In genomic region chr17:45091778-45092425, GRCh38 we compare ENCODE assay signal across 12 cellular contexts. TPM values are rescaled to one million over a fixed set of nuclear protein-coding genes. Genes with fewer than 3 reads are reported as not detected.
A peak's percentile ranks its signal among the peaks of the same experiment; 100 is the strongest.
DNase-seq lines count a peak whose midpoint lies in the region; ATAC-seq and TF ChIP-seq lines count a peak whose summit lies in the region.
"Had no signal": no experiment of that assay in that cellular context is flagged by ENCODE, and none has a peak within 500 bp of the region (broad histone marks: within the 10 kb centered on the region; RNA-seq: fewer than 3 reads in every experiment).

No MANE protein-coding gene starts in this region.

- intact Hi-C loops in activated CD4-positive, alpha-beta T cell treated with anti-CD3 and anti-CD28 coated beads, Interleukin-2, amount 10 ng/mL, durations not matched to agents 24 days and 14 days (cut with micrococcal nuclease), result no loop called here

- H3F3A ChIP-seq in SK-N-SH (replicated peaks; ENCODE audit: insufficient read depth), result peaks cover 39% of the 10 kb centered on the region

- CTCF ChIA-PET in SK-N-SH (lab: Yijun Ruan, JAX), result interaction anchor here (14.8 kb wide), 1 partner anchor 40 kb away, joined by 194 read pairs; the partner anchor contains the start of genes ACBD4 and PLCD3

- POLR2A ChIA-PET in SK-N-SH (lab: Yijun Ruan, JAX), result no interaction called here

- DNase-seq in SK-N-SH, result no peak
- DNase-seq in chondrocyte (ENCODE audit: low spot score), result no peak
- no peak for DNase-seq in thoracic aorta (ENCODE audit: low spot score)
- no peak for DNase-seq in Ammon's horn (ENCODE audit: low spot score)
- DNase-seq in activated CD4-positive, alpha-beta T cell treated with anti-CD3 and anti-CD28 coated beads, Interleukin-2, amount 10 ng/mL, durations not matched to agents 24 days and 14 days, result no peak
- DNase-seq in immature natural killer cell, result no peak
- DNase-seq: 8988T, GDM1, NCI-H345 had no signal

- peaks cover 67% of the 10 kb centered on the region for H3K4me1 Mint-ChIP-seq in chondrocyte (ENCODE audit: low read depth)
- peaks cover 2% of the 10 kb centered on the region for H3K4me1 Mint-ChIP-seq in activated CD4-positive, alpha-beta T cell treated with anti-CD3 and anti-CD28 coated beads, Interleukin-2, amount 10 ng/mL, durations not matched to agents 24 days and 14 days
- no peaks in the 10 kb centered on the region for H3K4me1 Mint-ChIP-seq in immature natural killer cell
- H3K4me1 Mint-ChIP-seq: activated naive CD4-positive, alpha-beta T cell treated with anti-CD3 and anti-CD28 coated beads, Interleukin-2, amount 50 U/mL, for 24 hours had no signal

- H3K27me3 ChIP-seq in SK-N-SH (ENCODE audit: insufficient read depth) (no peaks in the 10 kb centered on the region), liver (ENCODE audit: control insufficient read depth in 4 of 4, insufficient read depth in 4 of 4, low read length in 3 of 4) (no peaks in the 10 kb centered on the region), thoracic aorta (replicated peaks; ENCODE audit: insufficient read depth) (no peaks in the 10 kb centered on the region)

- no peak overlapping the region for H3K4me2 ChIP-seq in SK-N-SH

- TF ChIP-seq CTCF in SK-N-SH (IDR thresholded peaks at IDR 0.05), result no peak
- no peak for TF ChIP-seq CTCF in chondrocyte (IDR thresholded peaks at IDR 0.05)
- TF ChIP-seq CTCF in liver (IDR thresholded peaks at IDR 0.05; ENCODE audit: low read depth, low read length, missing input control), result no peak
- TF ChIP-seq CTCF in thoracic aorta (IDR thresholded peaks at IDR 0.05), result no peak

- peaks cover 40% of the 10 kb centered on the region for H3K79me2 ChIP-seq in SK-N-SH (ENCODE audit: insufficient read depth)

- H3K4me1 ChIP-seq in SK-N-SH (ENCODE audit: control insufficient read depth in 1 of 2, insufficient read depth in 2 of 2, low read depth in 1 of 2, low read length in 1 of 2) (peaks cover 0 to 11% of the 10 kb centered on the region in 2 experiments; a peak in 3 of 4 replicates), liver (ENCODE audit: control insufficient read depth in 4 of 4, insufficient read depth in 4 of 4, low read length in 3 of 4) (peaks cover 19 to 52% (median 34%) of the 10 kb centered on the region in 4 donors), thoracic aorta (ENCODE audit: control insufficient read depth in 1 of 2, low read depth in 2 of 2) (peaks cover 67 to 99% of the 10 kb centered on the region in 2 donors)

- H3K4me3 Mint-ChIP-seq in chondrocyte (ENCODE audit: unreplicated experiment) (peak overlapping the region; percentile 11), immature natural killer cell (no peak overlapping the region)
- H3K4me3 Mint-ChIP-seq in activated CD4-positive, alpha-beta T cell treated with anti-CD3 and anti-CD28 coated beads, Interleukin-2, amount 10 ng/mL, durations not matched to agents 24 days and 14 days, result no peak overlapping the region
- H3K4me3 Mint-ChIP-seq: activated naive CD4-positive, alpha-beta T cell treated with anti-CD3 and anti-CD28 coated beads, Interleukin-2, amount 50 U/mL, for 24 hours had no signal

- H3K27ac Mint-ChIP-seq in chondrocyte (ENCODE audit: unreplicated experiment), result peak overlapping the region; percentile 99
- no peak overlapping the region for H3K27ac Mint-ChIP-seq in activated CD4-positive, alpha-beta T cell treated with anti-CD3 and anti-CD28 coated beads, Interleukin-2, amount 10 ng/mL, durations not matched to agents 24 days and 14 days
- H3K27ac Mint-ChIP-seq in immature natural killer cell, result no peak overlapping the region
- H3K27ac Mint-ChIP-seq: activated naive CD4-positive, alpha-beta T cell treated with anti-CD3 and anti-CD28 coated beads, Interleukin-2, amount 50 U/mL, for 24 hours had no signal

- H2AFZ ChIP-seq in SK-N-SH (ENCODE audit: low read depth), result no peak overlapping the region

- peaks cover 35% of the 10 kb centered on the region for H3K36me3 Mint-ChIP-seq in chondrocyte (ENCODE audit: low read depth)
- H3K36me3 Mint-ChIP-seq in activated CD4-positive, alpha-beta T cell treated with anti-CD3 and anti-CD28 coated beads, Interleukin-2, amount 10 ng/mL, durations not matched to agents 24 days and 14 days (ENCODE audit: low read depth), result peaks cover 62% of the 10 kb centered on the region
- H3K36me3 Mint-ChIP-seq in immature natural killer cell, result peaks cover 8 to 59% (median 35%) of the 10 kb centered on the region in 3 donors

- H3K4me3 ChIP-seq in SK-N-SH (ENCODE audit: low read depth in 2 of 2, low read length in 1 of 2) (no peak overlapping the region), liver (ENCODE audit: low read depth in 1 of 3, low read length in 3 of 3) (no peak overlapping the region), thoracic aorta (no peak overlapping the region)

- H3K9ac ChIP-seq in SK-N-SH, result no peak overlapping the region
- H3K9ac ChIP-seq in liver (ENCODE audit: low read depth in 1 of 2, low read length in 2 of 2), result no peak overlapping the region

- H3K9me2 ChIP-seq in SK-N-SH, result no peaks in the 10 kb centered on the region

- H3K9me3 ChIP-seq in SK-N-SH (no peaks in the 10 kb centered on the region), liver (ENCODE audit: control insufficient read depth in 4 of 4, low read length in 3 of 4) (no peaks in the 10 kb centered on the region), thoracic aorta (no peaks in the 10 kb centered on the region)

- H3K27ac ChIP-seq in SK-N-SH (ENCODE audit: low read depth in 2 of 2, low read length in 1 of 2) (peak overlapping the region; percentile 3 to 97), liver (ENCODE audit: low read depth in 1 of 2, low read length in 2 of 2) (peak overlapping the region; percentile 79 to 93), thoracic aorta (peak overlapping the region; percentile 91 to 97)

- H3K27me3 Mint-ChIP-seq in chondrocyte (ENCODE audit: low read depth) (no peaks in the 10 kb centered on the region), immature natural killer cell (ENCODE audit: low read depth in 3 of 3) (no peaks in the 10 kb centered on the region)
- no peaks in the 10 kb centered on the region for H3K27me3 Mint-ChIP-seq in activated CD4-positive, alpha-beta T cell treated with anti-CD3 and anti-CD28 coated beads, Interleukin-2, amount 10 ng/mL, durations not matched to agents 24 days and 14 days
- H3K27me3 Mint-ChIP-seq: activated naive CD4-positive, alpha-beta T cell treated with anti-CD3 and anti-CD28 coated beads, Interleukin-2, amount 50 U/mL, for 24 hours had no signal

- TF ChIP-seq RAD21 in SK-N-SH (IDR thresholded peaks at IDR 0.05; ENCODE audit: low read length) (no peak), liver (IDR thresholded peaks at IDR 0.05) (no peak)

- TF ChIP-seq EP300 in SK-N-SH (IDR thresholded peaks at IDR 0.05; ENCODE audit: borderline replicate concordance in 1 of 2, low read depth in 1 of 2, low read length in 1 of 2), result no peak

- ATAC-seq in SK-N-SH treated with all-trans-retinoic acid at 6 μM for 48 hours (no peak), thoracic aorta (ENCODE audit: insufficient number of reproducible peaks, low FRiP score, low read depth) (no peak)

- no peaks in the 10 kb centered on the region for H4K20me1 ChIP-seq in SK-N-SH (ENCODE audit: insufficient read depth)

- H3K36me3 ChIP-seq in SK-N-SH (replicated peaks in 1 of 2; ENCODE audit: control insufficient read depth in 1 of 2, insufficient read depth in 2 of 2, low read length in 1 of 2) (peaks cover 36 to 55% of the 10 kb centered on the region in 2 experiments), liver (ENCODE audit: control insufficient read depth in 4 of 4, insufficient read depth in 3 of 4, low read depth in 1 of 4, low read length in 3 of 4) (peaks cover 7 to 45% (median 25%) of the 10 kb centered on the region in 4 donors), thoracic aorta (peaks cover 38% of the 10 kb centered on the region)

- H3K9me3 Mint-ChIP-seq in chondrocyte (ENCODE audit: low read depth) (no peaks in the 10 kb centered on the region), immature natural killer cell (no peaks in the 10 kb centered on the region)
- H3K9me3 Mint-ChIP-seq in activated CD4-positive, alpha-beta T cell treated with anti-CD3 and anti-CD28 coated beads, Interleukin-2, amount 10 ng/mL, durations not matched to agents 24 days and 14 days, result no peaks in the 10 kb centered on the region
- H3K9me3 Mint-ChIP-seq: activated naive CD4-positive, alpha-beta T cell treated with anti-CD3 and anti-CD28 coated beads, Interleukin-2, amount 50 U/mL, for 24 hours had no signal

- WGBS in SK-N-SH (ENCODE audit: low lambda C conversion rate), result 84% methylated on average over 8 of the region's 11 CpGs
- 91% methylated on average over 11 of the region's 11 CpGs for WGBS in liver

RNA-seq across cellular contexts. Expression of gene NMT1, which starts 30.8 kb away (rescaled TPM):
- polyA plus RNA-seq in SK-N-SH (2012; rRNA removed) (30.1 and 31.6 TPM in 2 replicates), liver (10 to 100 TPM; 30.2 to 83.7 TPM), immature natural killer cell (10 to 100 TPM; 53.8 to 74.1 (median 69.9) TPM)
- polyA plus RNA-seq in SK-N-SH (2012; cell fraction: cytosol; rRNA removed), result 28.0 and 32.9 TPM in 2 replicates
- 43.2 and 49.8 TPM in 2 replicates for polyA plus RNA-seq in SK-N-SH (2012; cell fraction: nucleus; rRNA removed)
- total RNA-seq in chondrocyte (89.0 to 103 TPM (median 91.4 TPM) in 3 replicates), liver (10 to 100 TPM; 27.0 to 55.1 TPM), thoracic aorta (10 to 100 TPM; 53.1 to 64.8 TPM)
- total RNA-seq in activated CD4-positive, alpha-beta T cell treated with anti-CD3 and anti-CD28 coated beads, Interleukin-2, amount 10 ng/mL, durations not matched to agents 24 days and 14 days, result 176 and 182 TPM in 2 replicates

RNA-seq across cellular contexts. Expression of gene PLCD3, which starts 40.4 kb away (rescaled TPM):
- polyA plus RNA-seq in SK-N-SH (2012; rRNA removed) (51.7 and 59.7 TPM in 2 replicates), liver (1 to 10 TPM; 1.1 to 1.6 TPM), immature natural killer cell (under 1 TPM in 1 of 3 donors, not detected in 2; 0.75 TPM)
- polyA plus RNA-seq in SK-N-SH (2012; cell fraction: cytosol; rRNA removed), result 29.6 and 51.7 TPM in 2 replicates
- 71.1 and 76.2 TPM in 2 replicates for polyA plus RNA-seq in SK-N-SH (2012; cell fraction: nucleus; rRNA removed)
- total RNA-seq in chondrocyte (123 to 135 TPM (median 128 TPM) in 3 replicates), liver (1 to 10 TPM in 1 of 2 donors, under 1 TPM in 1; 0.28 to 2.3 TPM), thoracic aorta (100 to 1,000 TPM in 1 of 2 donors, 10 to 100 TPM in 1; 79.3 to 116 TPM)
- total RNA-seq in activated CD4-positive, alpha-beta T cell treated with anti-CD3 and anti-CD28 coated beads, Interleukin-2, amount 10 ng/mL, durations not matched to agents 24 days and 14 days, result 4.9 and 5.8 TPM in 2 replicates

RNA-seq across cellular contexts. Expression of gene DCAKD, which starts 40.5 kb away (rescaled TPM):
- 47.6 and 48.8 TPM in 2 replicates for polyA plus RNA-seq in SK-N-SH (2012; rRNA removed)
- polyA plus RNA-seq in SK-N-SH (2012; cell fraction: cytosol; rRNA removed), result 19.9 and 29.3 TPM in 2 replicates
- 62.2 and 68.2 TPM in 2 replicates for polyA plus RNA-seq in SK-N-SH (2012; cell fraction: nucleus; rRNA removed)
- total RNA-seq in chondrocyte, result 33.9 to 39.9 TPM (median 36.5 TPM) in 3 replicates
- total RNA-seq in liver, result 10 to 100 TPM; 15.6 to 22.9 TPM
- polyA plus RNA-seq in liver, result 10 to 100 TPM in 1 of 2 donors, 1 to 10 TPM in 1; 9.7 to 13.6 TPM
- total RNA-seq in thoracic aorta, result 10 to 100 TPM; 34.6 to 56.5 TPM
- total RNA-seq in activated CD4-positive, alpha-beta T cell treated with anti-CD3 and anti-CD28 coated beads, Interleukin-2, amount 10 ng/mL, durations not matched to agents 24 days and 14 days, result 24.6 and 25.4 TPM in 2 replicates
- 10 to 100 TPM in 1 of 3 donors, 1 to 10 TPM in 2; 8.3 to 22.9 (median 9.3) TPM for polyA plus RNA-seq in immature natural killer cell

RNA-seq across cellular contexts. Expression of gene ACBD4, which starts 43.6 kb away (rescaled TPM):
- polyA plus RNA-seq in SK-N-SH (2012; rRNA removed), result 15.8 and 18.1 TPM in 2 replicates
- polyA plus RNA-seq in SK-N-SH (2012; cell fraction: cytosol; rRNA removed), result 4.4 and 7.8 TPM in 2 replicates
- 101 and 115 TPM in 2 replicates for polyA plus RNA-seq in SK-N-SH (2012; cell fraction: nucleus; rRNA removed)
- 4.7 to 6.8 TPM (median 5.6 TPM) in 3 replicates for total RNA-seq in chondrocyte
- 10 to 100 TPM in 1 of 2 donors, 1 to 10 TPM in 1; 4.4 to 51.4 TPM for total RNA-seq in liver
- 10 to 100 TPM; 43.2 to 46.5 TPM for polyA plus RNA-seq in liver
- 10 to 100 TPM; 21.5 to 27.9 TPM for total RNA-seq in thoracic aorta
- total RNA-seq in activated CD4-positive, alpha-beta T cell treated with anti-CD3 and anti-CD28 coated beads, Interleukin-2, amount 10 ng/mL, durations not matched to agents 24 days and 14 days, result 13.5 and 14.7 TPM in 2 replicates
- 10 to 100 TPM in 2 of 3 donors, 1 to 10 TPM in 1; 7.9 to 11.2 (median 10.4) TPM for polyA plus RNA-seq in immature natural killer cell

RNA-seq across cellular contexts. Expression of gene HEXIM1, which starts 56.4 kb away (rescaled TPM):
- polyA plus RNA-seq in SK-N-SH (2012; rRNA removed) (16.1 and 20.7 TPM in 2 replicates), liver (10 to 100 TPM in 1 of 2 donors, 1 to 10 TPM in 1; 7.4 to 11.3 TPM), immature natural killer cell (1 to 10 TPM; 1.1 to 7.2 (median 3.0) TPM)
- 17.7 and 18.6 TPM in 2 replicates for polyA plus RNA-seq in SK-N-SH (2012; cell fraction: cytosol; rRNA removed)
- polyA plus RNA-seq in SK-N-SH (2012; cell fraction: nucleus; rRNA removed), result 9.6 and 10.6 TPM in 2 replicates
- total RNA-seq in chondrocyte (35.9 to 41.0 TPM (median 36.4 TPM) in 3 replicates), liver (10 to 100 TPM; 13.4 to 14.3 TPM), thoracic aorta (10 to 100 TPM; 34.9 to 89.1 TPM)
- 47.3 and 48.0 TPM in 2 replicates for total RNA-seq in activated CD4-positive, alpha-beta T cell treated with anti-CD3 and anti-CD28 coated beads, Interleukin-2, amount 10 ng/mL, durations not matched to agents 24 days and 14 days

Comparison
In these comparisons a context has a peak if more than half of its experiments do, and no peak if none do; other contexts are left out.
1. RNA of gene PLCD3, which starts 40.4 kb away (total RNA-seq): 123 to 135 TPM in chondrocyte and 79.3 to 116 TPM in thoracic aorta; 4.9 to 5.8 TPM in activated CD4-positive, alpha-beta T cell treated with anti-CD3 and anti-CD28 coated beads, Interleukin-2, amount 10 ng/mL, durations not matched to agents 24 days and 14 days and 0.28 to 2.3 TPM in liver; every median in the first group is over 10 times any median in the second.
2. Peak in every context shown above with its lines, with median percentiles within 50 percentile points of each other: H3K27ac ChIP-seq.